ENCODE assay signal across 23 cellular contexts in the genomic region with DNA sequence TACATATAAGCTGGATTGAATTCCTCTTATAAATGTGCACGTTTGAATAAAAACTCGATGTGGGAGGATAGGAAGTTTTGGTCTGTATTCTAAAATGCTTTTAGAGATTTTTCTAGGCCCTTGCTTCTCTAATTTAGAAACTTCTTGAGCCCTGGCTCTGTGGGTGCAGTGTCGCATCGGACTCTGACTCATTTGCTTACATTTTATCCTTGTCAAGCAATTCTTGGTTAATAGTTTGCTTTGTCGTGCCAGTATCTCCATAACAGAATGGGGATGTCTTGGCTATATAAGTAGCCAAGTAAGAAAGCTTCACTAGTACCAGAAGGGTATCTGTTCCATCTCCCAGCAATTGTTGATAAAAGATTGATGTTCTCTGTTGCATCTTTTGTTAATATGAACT. TPM values are rescaled to one million over a fixed set of nuclear protein-coding genes. Genes with fewer than 3 reads are reported as not detected.
DNase-seq lines count a peak whose midpoint lies in the region; ATAC-seq, FAIRE-seq and TF ChIP-seq lines count a peak whose summit lies in the region.
"Had no signal": no experiment of that assay in that cellular context is flagged by ENCODE, and none has a peak within 500 bp of the region (broad histone marks: within the 10 kb centered on the region; RNA-seq: fewer than 3 reads in every experiment).

No MANE protein-coding gene starts in this region.

- no peak for TF ChIP-seq EP300 in gastroesophageal sphincter (IDR thresholded peaks at IDR 0.05)

- 5 to 29% methylated on average over 3 to 5 of the region's 5 CpGs for WGBS in gastroesophageal sphincter (ENCODE audit: low coverage in 1 of 2), 2 donors

- H3K4me3 ChIP-seq in gastroesophageal sphincter: no peak overlapping the region
- H3K4me3 ChIP-seq: colonic mucosa, hepatocyte, mucosa of descending colon, skin epidermis had no signal

- no peaks in the 10 kb centered on the region for H3K27me3 ChIP-seq in gastroesophageal sphincter
- H3K27me3 ChIP-seq: colonic mucosa, hepatocyte had no signal

- peak overlapping the region in 3 of 4 donors; percentile 45 to 62 (median 60) for H3K27ac ChIP-seq in gastroesophageal sphincter
- H3K27ac ChIP-seq: colonic mucosa, hepatocyte had no signal

- H3K9me3 ChIP-seq in gastroesophageal sphincter: no peaks in the 10 kb centered on the region
- H3K9me3 ChIP-seq: BE2C, colonic mucosa, mucosa of descending colon had no signal

- H3K4me1 ChIP-seq in gastroesophageal sphincter: peaks cover 0 to 89% (median 24%) of the 10 kb centered on the region in 3 donors
- H3K4me1 ChIP-seq: BE2C, colonic mucosa had no signal

- intact Hi-C loops in left colon (cut with DNase I, micrococcal nuclease): no loop called here

- TF ChIP-seq POLR2A in gastroesophageal sphincter (IDR thresholded peaks at IDR 0.05): no peak

- ATAC-seq in GM19463 (IDR thresholded peaks at IDR 0.05; ENCODE audit: unreplicated experiment) (peak; percentile 39), gastroesophageal sphincter (no peak), left colon (no peak), GM21717 (IDR thresholded peaks at IDR 0.05; ENCODE audit: unreplicated experiment) (no peak)
- ATAC-seq: effector memory CD8-positive, alpha-beta T cell; mucosa of descending colon; Right ventricle myocardium inferior; stimulated activated memory B cell treated with anti-CD40 and anti-IgM and Interleukin-4, amounts not matched to agents 10 μg/mL and 1 μg/mL and 100 μg/mL, for 72 hours had no signal

- FAIRE-seq in urothelium cell line (lab: Jason Lieb, UNC): no peak
- FAIRE-seq: H1 had no signal

- no peak for TF ChIP-seq CTCF in gastroesophageal sphincter (IDR thresholded peaks at IDR 0.05)

- peak; percentile 25 for DNase-seq in astrocyte of the hippocampus (ENCODE audit: low read depth, low spot score)
- no peak for DNase-seq in left colon
- DNase-seq in NCI-H345 (lab: John Stamatoyannopoulos, UW): no peak
- DNase-seq in urothelium cell line (ENCODE audit: low spot score): no peak
- DNase-seq: activated CD4-positive, alpha-beta T cell treated with anti-CD3 and anti-CD28 coated beads, Interleukin-2, amount 50 U/mL, for 48 hours; activated CD4-positive, CD25-positive, alpha-beta regulatory T cell; activated CD8-positive, alpha-beta memory T cell treated with anti-CD3 and anti-CD28 coated beads, Interleukin-2, amount 50 U/mL, for 48 hours; activated effector memory CD4-positive, alpha-beta T cell treated with anti-CD3 and anti-CD28 coated beads, Interleukin-2, amount 50 U/mL, for 16 hours; BE2C; colonic mucosa; COR-L47; effector memory CD8-positive, alpha-beta T cell; mucosa of descending colon; NCI-H774; stimulated activated CD4-positive, alpha-beta T cell treated with anti-CD3 and anti-CD28 coated beads, Interleukin-2, amount 100 ng/mL, for 24 hours had no signal

- H3K36me3 ChIP-seq in gastroesophageal sphincter: no peaks in the 10 kb centered on the region
- H3K36me3 ChIP-seq: BE2C, colonic mucosa had no signal

RNA-seq across cellular contexts. Expression of gene SGMS2, which starts 10.7 kb away (rescaled TPM):
- total RNA-seq in gastroesophageal sphincter (100 to 1,000 TPM; 170 to 499 (median 277) TPM), left colon (10 to 100 TPM; 50.3 to 55.9 TPM)
